Comparison of ENCODE assay signal across 29 cellular contexts in genomic region chr9:129342591-129342990, GRCh38.
DNase-seq lines count a peak whose midpoint lies in the region; ATAC-seq and TF ChIP-seq lines count a peak whose summit lies in the region.
"Had no signal": no experiment of that assay in that cellular context is flagged by ENCODE, and none has a peak within 500 bp of the region (broad histone marks: within the 10 kb centered on the region; RNA-seq: fewer than 3 reads in every experiment).

No MANE protein-coding gene starts in this region.

- WGBS in endodermal cell (ENCODE audit: insufficient coverage in 1 of 2, insufficient read length in 1 of 2), 2 experiments = 92 to 94% methylated on average over 6 to 12 of the region's 12 CpGs

- no peak overlapping the region for H3K9ac ChIP-seq in endodermal cell (ENCODE audit: extremely low read depth, low read length, poor library complexity, severe bottlenecking)

- H3K4me3 ChIP-seq in left ventricle myocardium inferior (no peak overlapping the region), endodermal cell (ENCODE audit: low read length) (no peak overlapping the region), uterus (no peak overlapping the region)
- H3K4me3 ChIP-seq: GM23338, ovary, Peyer's patch, SJSA1, tibial artery had no signal

- H3K4me1 ChIP-seq in left ventricle myocardium inferior (peaks cover 21% of the 10 kb centered on the region), endodermal cell (ENCODE audit: control insufficient read depth, insufficient read depth, low read length) (no peaks in the 10 kb centered on the region), uterus (no peaks in the 10 kb centered on the region)
- H3K4me1 ChIP-seq: Peyer's patch had no signal

- H3K36me3 Mint-ChIP-seq in endodermal cell (ENCODE audit: low read depth) = no peaks in the 10 kb centered on the region
- H3K36me3 Mint-ChIP-seq in osteocyte (ENCODE audit: unreplicated experiment) = no peaks in the 10 kb centered on the region
- H3K36me3 Mint-ChIP-seq: naive thymus-derived CD8-positive, alpha-beta T cell had no signal

- H3K27me3 ChIP-seq in left ventricle myocardium inferior (ENCODE audit: low read depth) (no peaks in the 10 kb centered on the region), endodermal cell (ENCODE audit: control insufficient read depth, insufficient read depth, low read length, poor library complexity, severe bottlenecking) (no peaks in the 10 kb centered on the region), uterus (no peaks in the 10 kb centered on the region)
- H3K27me3 ChIP-seq: brain microvascular endothelial cell, ovary, Peyer's patch, SJSA1, tibial artery had no signal

- H3K27me3 Mint-ChIP-seq in endodermal cell (ENCODE audit: insufficient read depth) (no peaks in the 10 kb centered on the region), osteocyte (ENCODE audit: unreplicated experiment) (no peaks in the 10 kb centered on the region)
- H3K27me3 Mint-ChIP-seq: naive thymus-derived CD8-positive, alpha-beta T cell had no signal

- H3K9me3 Mint-ChIP-seq in endodermal cell (no peaks in the 10 kb centered on the region), osteocyte (ENCODE audit: unreplicated experiment) (no peaks in the 10 kb centered on the region)
- H3K9me3 Mint-ChIP-seq: GM23338; naive thymus-derived CD8-positive, alpha-beta T cell had no signal

- DNase-seq in left ventricle myocardium superior = peak; percentile 23
- no peak for DNase-seq in left ventricle myocardium inferior
- DNase-seq in endodermal cell = no peak
- no peak for DNase-seq in osteocyte (ENCODE audit: extremely low spot score, unreplicated experiment)
- DNase-seq in uterus = no peak
- no peak for DNase-seq in NCI-H748 treated with DMSO at 0.1 percent for 48 hours (lab: John Stamatoyannopoulos, UW)
- DNase-seq: activated CD4-positive, alpha-beta T cell treated with anti-CD3 and anti-CD28 coated beads for 36 hours; activated gamma-delta T cell; brain microvascular endothelial cell; cortex of kidney; DMS53; GDM1; KBM-7; MM.1S; naive thymus-derived CD8-positive, alpha-beta T cell; NCI-H1436; NCI-H524; NK-92 treated with Interleukin-12 subunit alpha and Interleukin-12 subunit beta, amount 100 ng/mL, for 24 hours; ovary; Peyer's patch; retina; stimulated activated CD4-positive, alpha-beta T cell treated with anti-CD3 and anti-CD28 coated beads, Interleukin-4, amount 100 ng/mL, for 4 hours; stimulated activated naive CD4-positive, alpha-beta T cell treated with Interleukin-2 at 50 U/mL for 16 hours; tibial artery had no signal

- no peak for TF ChIP-seq CTCF in left ventricle myocardium inferior (IDR thresholded peaks at IDR 0.05; ENCODE audit: borderline replicate concordance)
- TF ChIP-seq CTCF in endodermal cell (conservative IDR thresholded peaks at IDR 0.05) = no peak
- no peak for TF ChIP-seq CTCF in osteocyte (IDR thresholded peaks at IDR 0.05)
- TF ChIP-seq CTCF in uterus (IDR thresholded peaks at IDR 0.05) = no peak

- no peaks in the 10 kb centered on the region for H3K9me3 ChIP-seq in left ventricle myocardium inferior (replicated peaks)
- no peaks in the 10 kb centered on the region for H3K9me3 ChIP-seq in endodermal cell (ENCODE audit: control insufficient read depth, low read length)
- H3K9me3 ChIP-seq in uterus = no peaks in the 10 kb centered on the region
- H3K9me3 ChIP-seq: ovary, Peyer's patch, SJSA1, tibial artery had no signal

- H3K36me3 ChIP-seq in left ventricle myocardium inferior = no peaks in the 10 kb centered on the region
- H3K36me3 ChIP-seq in endodermal cell (ENCODE audit: control insufficient read depth, insufficient read depth, low read length) = no peaks in the 10 kb centered on the region
- no peaks in the 10 kb centered on the region for H3K36me3 ChIP-seq in uterus
- H3K36me3 ChIP-seq: brain microvascular endothelial cell, ovary, Peyer's patch, SJSA1, tibial artery had no signal

- H3K4me3 Mint-ChIP-seq in endodermal cell (no peak overlapping the region), osteocyte (ENCODE audit: unreplicated experiment) (no peak overlapping the region)
- H3K4me3 Mint-ChIP-seq: activated CD4-positive, alpha-beta T cell treated with anti-CD3 and anti-CD28 coated beads for 36 hours; B cell; GM23338; naive thymus-derived CD8-positive, alpha-beta T cell had no signal

- H3K4me1 Mint-ChIP-seq in endodermal cell (peaks cover 3% of the 10 kb centered on the region), osteocyte (ENCODE audit: unreplicated experiment) (peaks cover 25% of the 10 kb centered on the region)

- H3K27ac ChIP-seq in left ventricle myocardium inferior (replicated peaks) (no peak overlapping the region), endodermal cell (ENCODE audit: low read depth, low read length) (no peak overlapping the region), uterus (peak overlapping the region; percentile 54 to 59)
- H3K27ac ChIP-seq: brain microvascular endothelial cell, ovary, SJSA1 had no signal

- TF ChIP-seq POLR2A in uterus (IDR thresholded peaks at IDR 0.05) = no peak

- no peak for ATAC-seq in left ventricle myocardium superior
- ATAC-seq in GM19351 (IDR thresholded peaks at IDR 0.05; ENCODE audit: unreplicated experiment) = no peak
- ATAC-seq in HG02678 (IDR thresholded peaks at IDR 0.05; ENCODE audit: unreplicated experiment) = no peak
- ATAC-seq: activated CD4-positive, alpha-beta T cell treated with anti-CD3 and anti-CD28 coated beads for 36 hours; GM23338; naive thymus-derived CD8-positive, alpha-beta T cell had no signal

- intact Hi-C loops in left ventricle myocardium superior (cut with micrococcal nuclease) = no loop called here
- intact Hi-C loops in left ventricle myocardium inferior (cut with micrococcal nuclease) = loop anchor here (10.0 kb wide), 1 partner anchor 148 kb away; no protein-coding TSS in a partner anchor
- intact Hi-C loops in uterus (cut with DNase I; ENCODE audit: low total_unique reads) = no loop called here

- H3K27ac Mint-ChIP-seq in endodermal cell = peak overlapping the region; percentile 13
- peak overlapping the region; percentile 27 for H3K27ac Mint-ChIP-seq in osteocyte (ENCODE audit: unreplicated experiment)
- H3K27ac Mint-ChIP-seq: activated CD4-positive, alpha-beta T cell treated with anti-CD3 and anti-CD28 coated beads for 36 hours; B cell; GM23338 had no signal

Comparison
In these comparisons a context has a peak if more than half of its experiments do, and no peak if none do; other contexts are left out.
1. H3K27ac ChIP-seq: peak in uterus (2 of 2); none in left ventricle myocardium inferior (single experiment) and endodermal cell (single experiment).